1 cellular context compared by ENCODE assay signal in the genomic region with DNA sequence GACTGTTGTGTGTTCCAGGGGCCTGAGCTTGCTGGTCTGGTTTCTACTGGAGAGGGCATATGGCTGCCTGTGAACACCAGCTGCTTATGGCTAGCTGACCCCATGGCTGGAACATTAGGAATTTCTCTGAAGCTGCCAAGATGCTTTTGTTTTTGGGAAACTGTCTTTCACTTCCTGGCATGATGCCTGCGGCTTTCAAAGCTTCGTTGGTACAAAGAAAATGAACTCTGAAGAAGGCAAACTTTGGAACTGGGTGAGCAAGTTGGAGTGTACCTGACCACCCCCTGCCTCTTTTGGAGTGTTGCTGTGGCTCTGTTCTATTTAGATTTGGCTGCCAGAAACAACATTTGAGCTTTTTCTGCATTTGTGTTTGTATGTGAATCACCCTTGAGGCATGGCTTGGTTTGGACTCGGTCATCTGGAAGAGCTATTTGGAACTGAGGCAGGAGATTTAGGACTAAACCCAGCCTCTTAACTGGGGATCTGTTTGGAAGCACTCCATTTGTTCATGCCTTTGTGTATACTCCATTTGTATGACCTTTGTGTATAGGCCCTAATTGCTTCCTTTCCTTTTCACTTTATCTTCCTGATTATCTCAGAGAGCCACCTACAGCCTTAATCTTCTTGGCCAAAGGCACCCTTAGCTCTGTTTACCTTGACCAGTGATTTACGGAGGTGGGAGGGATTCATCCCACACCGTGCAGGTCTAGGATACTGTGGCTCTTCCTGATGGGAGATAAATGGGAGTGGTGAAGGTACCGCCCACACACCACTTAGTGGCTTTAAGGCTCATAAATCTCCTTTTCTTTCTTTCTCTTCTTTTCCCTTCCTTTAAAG.
TF ChIP-seq lines count a peak whose summit lies in the region.

No MANE protein-coding gene starts in this region.

TF ChIP-seq in SK-N-SH treated with all-trans-retinoic acid at 6 μM for 48 hours, 23 proteins besides CTCF, POLR2A, EP300 and RAD21 (continued from another document):
- TF ChIP-seq PATZ1 (CRISPR knock-in tag; IDR thresholded peaks at IDR 0.05; ENCODE audit: borderline replicate concordance) (no peak), OSR1 (CRISPR knock-in tag; IDR thresholded peaks at IDR 0.05) (no peak), PPARA (CRISPR knock-in tag; IDR thresholded peaks at IDR 0.05; ENCODE audit: borderline replicate concordance) (no peak), TOX (CRISPR knock-in tag; IDR thresholded peaks at IDR 0.05; ENCODE audit: borderline replicate concordance) (no peak), ARNTL (CRISPR knock-in tag; IDR thresholded peaks at IDR 0.05; ENCODE audit: borderline replicate concordance, low read depth) (no peak), GLIS3 (CRISPR knock-in tag; IDR thresholded peaks at IDR 0.05) (no peak), POU6F1 (CRISPR knock-in tag; IDR thresholded peaks at IDR 0.05; ENCODE audit: borderline replicate concordance, low read depth) (no peak), ISL1 (CRISPR knock-in tag; IDR thresholded peaks at IDR 0.05) (no peak), RARB (CRISPR knock-in tag; IDR thresholded peaks at IDR 0.05) (no peak), ZNF8 (CRISPR knock-in tag; IDR thresholded peaks at IDR 0.05) (no peak), ZNF565 (CRISPR knock-in tag; conservative IDR thresholded peaks at IDR 0.05; ENCODE audit: low read depth) (no peak)
- TF ChIP-seq, protein P1, sequence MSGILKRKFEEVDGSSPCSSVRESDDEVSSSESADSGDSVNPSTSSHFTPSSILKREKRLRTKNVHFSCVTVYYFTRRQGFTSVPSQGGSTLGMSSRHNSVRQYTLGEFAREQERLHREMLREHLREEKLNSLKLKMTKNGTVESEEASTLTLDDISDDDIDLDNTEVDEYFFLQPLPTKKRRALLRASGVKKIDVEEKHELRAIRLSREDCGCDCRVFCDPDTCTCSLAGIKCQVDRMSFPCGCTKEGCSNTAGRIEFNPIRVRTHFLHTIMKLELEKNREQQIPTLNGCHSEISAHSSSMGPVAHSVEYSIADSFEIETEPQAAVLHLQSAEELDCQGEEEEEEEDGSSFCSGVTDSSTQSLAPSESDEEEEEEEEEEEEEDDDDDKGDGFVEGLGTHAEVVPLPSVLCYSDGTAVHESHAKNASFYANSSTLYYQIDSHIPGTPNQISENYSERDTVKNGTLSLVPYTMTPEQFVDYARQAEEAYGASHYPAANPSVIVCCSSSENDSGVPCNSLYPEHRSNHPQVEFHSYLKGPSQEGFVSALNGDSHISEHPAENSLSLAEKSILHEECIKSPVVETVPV (CRISPR knock-in tag; IDR thresholded peaks at IDR 0.05) = no peak
- TF ChIP-seq, protein P2, sequence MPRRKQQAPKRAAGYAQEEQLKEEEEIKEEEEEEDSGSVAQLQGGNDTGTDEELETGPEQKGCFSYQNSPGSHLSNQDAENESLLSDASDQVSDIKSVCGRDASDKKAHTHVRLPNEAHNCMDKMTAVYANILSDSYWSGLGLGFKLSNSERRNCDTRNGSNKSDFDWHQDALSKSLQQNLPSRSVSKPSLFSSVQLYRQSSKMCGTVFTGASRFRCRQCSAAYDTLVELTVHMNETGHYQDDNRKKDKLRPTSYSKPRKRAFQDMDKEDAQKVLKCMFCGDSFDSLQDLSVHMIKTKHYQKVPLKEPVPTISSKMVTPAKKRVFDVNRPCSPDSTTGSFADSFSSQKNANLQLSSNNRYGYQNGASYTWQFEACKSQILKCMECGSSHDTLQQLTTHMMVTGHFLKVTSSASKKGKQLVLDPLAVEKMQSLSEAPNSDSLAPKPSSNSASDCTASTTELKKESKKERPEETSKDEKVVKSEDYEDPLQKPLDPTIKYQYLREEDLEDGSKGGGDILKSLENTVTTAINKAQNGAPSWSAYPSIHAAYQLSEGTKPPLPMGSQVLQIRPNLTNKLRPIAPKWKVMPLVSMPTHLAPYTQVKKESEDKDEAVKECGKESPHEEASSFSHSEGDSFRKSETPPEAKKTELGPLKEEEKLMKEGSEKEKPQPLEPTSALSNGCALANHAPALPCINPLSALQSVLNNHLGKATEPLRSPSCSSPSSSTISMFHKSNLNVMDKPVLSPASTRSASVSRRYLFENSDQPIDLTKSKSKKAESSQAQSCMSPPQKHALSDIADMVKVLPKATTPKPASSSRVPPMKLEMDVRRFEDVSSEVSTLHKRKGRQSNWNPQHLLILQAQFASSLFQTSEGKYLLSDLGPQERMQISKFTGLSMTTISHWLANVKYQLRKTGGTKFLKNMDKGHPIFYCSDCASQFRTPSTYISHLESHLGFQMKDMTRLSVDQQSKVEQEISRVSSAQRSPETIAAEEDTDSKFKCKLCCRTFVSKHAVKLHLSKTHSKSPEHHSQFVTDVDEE (CRISPR knock-in tag; IDR thresholded peaks at IDR 0.05) = no peak
TF ChIP-seq in SK-N-SH treated with all-trans-retinoic acid at 6 μM for 48 hours: peak in this region for 0.
